16 cellular contexts compared by ENCODE assay signal in genomic region chr1:85607913-85608250, GRCh38. TPM values are rescaled to one million over a fixed set of nuclear protein-coding genes. Genes with fewer than 3 reads are reported as not detected.
DNase-seq lines count a peak whose midpoint lies in the region; ATAC-seq, FAIRE-seq and TF ChIP-seq lines count a peak whose summit lies in the region.
"Had no signal": no experiment of that assay in that cellular context is flagged by ENCODE, and none has a peak within 500 bp of the region (broad histone marks: within the 10 kb centered on the region; RNA-seq: fewer than 3 reads in every experiment).

No MANE protein-coding gene starts in this region.

- H2AFZ ChIP-seq in SK-N-SH (ENCODE audit: low read depth) = 0 out of 2 replicates have a peak overlapping the region, but pooled peaks have one; percentile 5

- TF ChIP-seq EP300 in SK-N-SH (IDR thresholded peaks at IDR 0.05; ENCODE audit: borderline replicate concordance in 1 of 2, low read depth in 1 of 2, low read length in 1 of 2) = no peak

- H4K20me1 ChIP-seq in SK-N-SH (ENCODE audit: insufficient read depth) = no peaks in the 10 kb centered on the region

- TF ChIP-seq RAD21 in SK-N-SH (IDR thresholded peaks at IDR 0.05; ENCODE audit: low read length) = no peak

- peak overlapping the region; percentile 61 for H3K4me2 ChIP-seq in SK-N-SH

- in situ Hi-C loops in GM13977 (cut with MboI; ENCODE audit: low pct_unique_long_range_greater_than_20kb, low sequenced_read_pairs, unreplicated experiment) = no loop called here

- peak overlapping the region; percentile 68 for H3K9ac ChIP-seq in SK-N-SH
- H3K9ac ChIP-seq in adipocyte (ENCODE audit: low read length) = peak overlapping the region; percentile 68

- CTCF ChIA-PET in SK-N-SH (lab: Yijun Ruan, JAX) = interaction anchor here (1.4 kb wide), 1 partner anchor 300 kb away, joined by 6 read pairs; no protein-coding TSS in a partner anchor

- H3K9me2 ChIP-seq in SK-N-SH = no peaks in the 10 kb centered on the region

- H3K9me3 ChIP-seq in SK-N-SH = no peaks in the 10 kb centered on the region
- no peaks in the 10 kb centered on the region for H3K9me3 ChIP-seq in adipocyte (ENCODE audit: control insufficient read depth, low read length)
- H3K9me3 ChIP-seq: tibial artery had no signal

- H3K36me3 ChIP-seq in SK-N-SH (replicated peaks in 1 of 2; ENCODE audit: control insufficient read depth in 1 of 2, insufficient read depth in 2 of 2, low read length in 1 of 2) (no peaks in the 10 kb centered on the region), adipocyte (ENCODE audit: control insufficient read depth, insufficient read depth, low read length, severe bottlenecking) (no peaks in the 10 kb centered on the region)
- H3K36me3 ChIP-seq: tibial artery had no signal

- H3K27ac ChIP-seq in SK-N-SH (ENCODE audit: low read depth in 2 of 2, low read length in 1 of 2) = peak overlapping the region; percentile 68 to 96; a peak in 3 of 4 replicates
- H3K27ac ChIP-seq: 22Rv1, tibial artery had no signal

- 63% methylated on average over 4 of the region's 4 CpGs for WGBS in SK-N-SH (ENCODE audit: low lambda C conversion rate)

- H3K4me3 ChIP-seq in SK-N-SH (ENCODE audit: low read depth in 2 of 2, low read length in 1 of 2) (peak overlapping the region in 1 of 2 experiments; percentile 25; a peak in 1 of 4 replicates), adipocyte (ENCODE audit: low read length) (no peak overlapping the region)
- H3K4me3 ChIP-seq: tibial artery had no signal

- H3K27me3 ChIP-seq in SK-N-SH (ENCODE audit: insufficient read depth) = no peaks in the 10 kb centered on the region
- H3K27me3 ChIP-seq in adipocyte (replicated peaks; ENCODE audit: control insufficient read depth, insufficient read depth, low read length) = no peaks in the 10 kb centered on the region
- H3K27me3 ChIP-seq: tibial artery had no signal

- POLR2A ChIA-PET in SK-N-SH (lab: Yijun Ruan, JAX) = no interaction called here

- H3F3A ChIP-seq in SK-N-SH (replicated peaks; ENCODE audit: insufficient read depth) = peaks cover 47% of the 10 kb centered on the region

- peaks cover 0 to 55% of the 10 kb centered on the region in 2 experiments; a peak in 3 of 4 replicates for H3K4me1 ChIP-seq in SK-N-SH (ENCODE audit: control insufficient read depth in 1 of 2, insufficient read depth in 2 of 2, low read depth in 1 of 2, low read length in 1 of 2)
- peaks cover 61% of the 10 kb centered on the region for H3K4me1 ChIP-seq in adipocyte (ENCODE audit: control insufficient read depth, insufficient read depth, low read length)

- TF ChIP-seq CTCF in SK-N-SH (IDR thresholded peaks at IDR 0.05) (no peak), GM13977 (IDR thresholded peaks at IDR 0.05; ENCODE audit: extremely low read depth, insufficient read depth, missing control alignments) (no peak)

- ATAC-seq in SK-N-SH treated with all-trans-retinoic acid at 6 μM for 48 hours = no peak
- ATAC-seq in HG03432 (IDR thresholded peaks at IDR 0.05; ENCODE audit: unreplicated experiment) = no peak

- peak; percentile 67 for FAIRE-seq in urothelium cell line (lab: Jason Lieb, UNC)
- FAIRE-seq: GM12892 had no signal

- no peak for DNase-seq in SK-N-SH
- DNase-seq in adipocyte (ENCODE audit: low read depth) = no peak
- peak; percentile 48 for DNase-seq in islet precursor cell
- DNase-seq in urothelium cell line (ENCODE audit: low spot score) = no peak
- DNase-seq in GM13977 (ENCODE audit: low spot score) = no peak
- no peak for DNase-seq in COLO829 (ENCODE audit: low spot score)
- DNase-seq: activated CD4-positive, alpha-beta T cell treated with anti-CD3 and anti-CD28 coated beads, Interleukin-2, amount 50 U/mL, for 1 hour; effector CD4-positive, alpha-beta T cell; NCI-H1436 treated with DMSO at 0.1 percent for 48 hours; nucleus accumbens; tibial artery had no signal

- 0 out of 2 replicates have a peak, but pooled peaks cover 3% of the 10 kb centered on the region for H3K79me2 ChIP-seq in SK-N-SH (ENCODE audit: insufficient read depth)

TF ChIP-seq in SK-N-SH, 30 proteins besides CTCF, POLR2A, EP300 and RAD21:
- TF ChIP-seq, protein P1, sequence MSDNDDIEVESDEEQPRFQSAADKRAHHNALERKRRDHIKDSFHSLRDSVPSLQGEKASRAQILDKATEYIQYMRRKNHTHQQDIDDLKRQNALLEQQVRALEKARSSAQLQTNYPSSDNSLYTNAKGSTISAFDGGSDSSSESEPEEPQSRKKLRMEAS (IDR thresholded peaks at IDR 0.05; ENCODE audit: low read depth) = no peak
- TF ChIP-seq POLR2AphosphoS5 (IDR thresholded peaks at IDR 0.05; ENCODE audit: low read depth, low read length) (no peak), FOSL2 (IDR thresholded peaks at IDR 0.05; ENCODE audit: borderline replicate concordance, low read depth) (no peak), YY1 (IDR thresholded peaks at IDR 0.05; ENCODE audit: low read depth) (no peak), RFX5 (IDR thresholded peaks at IDR 0.05; ENCODE audit: low read length) (no peak), MEF2A (IDR thresholded peaks at IDR 0.05; ENCODE audit: borderline replicate concordance, low read depth) (no peak)
- TF ChIP-seq, protein P2, sequence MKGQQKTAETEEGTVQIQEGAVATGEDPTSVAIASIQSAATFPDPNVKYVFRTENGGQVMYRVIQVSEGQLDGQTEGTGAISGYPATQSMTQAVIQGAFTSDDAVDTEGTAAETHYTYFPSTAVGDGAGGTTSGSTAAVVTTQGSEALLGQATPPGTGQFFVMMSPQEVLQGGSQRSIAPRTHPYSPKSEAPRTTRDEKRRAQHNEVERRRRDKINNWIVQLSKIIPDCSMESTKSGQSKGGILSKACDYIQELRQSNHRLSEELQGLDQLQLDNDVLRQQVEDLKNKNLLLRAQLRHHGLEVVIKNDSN (IDR thresholded peaks at IDR 0.05; ENCODE audit: borderline replicate concordance, low read depth) = no peak
TF ChIP-seq in SK-N-SH: peak in this region for 0.

TF ChIP-seq in SK-N-SH treated with all-trans-retinoic acid at 6 μM for 48 hours, 23 proteins besides CTCF, POLR2A, EP300 and RAD21:
- TF ChIP-seq BACH2 (CRISPR knock-in tag; IDR thresholded peaks at IDR 0.05; ENCODE audit: borderline replicate concordance) = no peak

RNA-seq across cellular contexts. Expression of gene CCN1, which starts 27.3 kb away (rescaled TPM):
- 363 and 543 TPM in 2 replicates for polyA plus RNA-seq in SK-N-SH (2012; rRNA removed)
- polyA plus RNA-seq in SK-N-SH (2012; cell fraction: cytosol; rRNA removed) = 493 and 569 TPM in 2 replicates
- polyA plus RNA-seq in SK-N-SH (2012; cell fraction: nucleus; rRNA removed) = 806 and 1,198 TPM in 2 replicates
- polyA plus RNA-seq: CD14-positive monocyte had no signal
